In genomic region chr4:144208074-144208473, GRCh38 we compare ENCODE assay signal across 25 cellular contexts.
"Had no signal": no experiment of that assay in that cellular context is flagged by ENCODE, and none has a peak within 500 bp of the region (broad histone marks: within the 10 kb centered on the region; RNA-seq: fewer than 3 reads in every experiment).

No MANE protein-coding gene starts in this region.

- H3K36me3 Mint-ChIP-seq: immature natural killer cell; naive thymus-derived CD4-positive, alpha-beta T cell; natural killer cell treated with Interleukin-12 subunit alpha and Interleukin-12 subunit beta and Interleukin-15 and Interleukin-18, amount 100 ng/mL, for 72 hours had no signal

- H3K27me3 ChIP-seq: ovary, right atrium auricular region, right lobe of liver, suprapubic skin, tibial artery, uterus had no signal

- H3K4me1 ChIP-seq: left ventricle myocardium inferior, right atrium auricular region, right lobe of liver, suprapubic skin, tibial artery, uterus had no signal

- H3K36me3 ChIP-seq: left ventricle myocardium inferior, ovary, right atrium auricular region, right lobe of liver, suprapubic skin, thoracic aorta, tibial artery, uterus had no signal

- H3K27me3 Mint-ChIP-seq: natural killer cell treated with Interleukin-12 subunit alpha and Interleukin-12 subunit beta and Interleukin-15 and Interleukin-18, amount 100 ng/mL, for 72 hours; progenitor cell of endocrine pancreas; stimulated activated naive CD8-positive, alpha-beta T cell treated with anti-CD3 and anti-CD28 coated beads, Interleukin-15, Interleukin-2, amounts not matched to agents 100 ng/mL and 50 ng/mL, for 24 hours had no signal

- H3K27ac Mint-ChIP-seq: immature natural killer cell; naive thymus-derived CD4-positive, alpha-beta T cell; natural killer cell treated with Interleukin-12 subunit alpha and Interleukin-12 subunit beta and Interleukin-15 and Interleukin-18, amount 100 ng/mL, for 72 hours; progenitor cell of endocrine pancreas; stimulated activated naive CD8-positive, alpha-beta T cell treated with anti-CD3 and anti-CD28 coated beads, Interleukin-15, Interleukin-2, amounts not matched to agents 100 ng/mL and 50 ng/mL, for 24 hours had no signal

- FAIRE-seq: islet of Langerhans had no signal

- DNase-seq: hypothalamus; immature natural killer cell; left ventricle myocardium inferior; midbrain; mucosa of descending colon; naive thymus-derived CD4-positive, alpha-beta T cell; ovary; right lobe of liver; stimulated activated CD4-positive, alpha-beta T cell treated with anti-CD3 and anti-CD28 coated beads, Interleukin-1b, Interleukin-23, amount 100 ng/mL, for 48 hours; stimulated activated CD4-positive, alpha-beta T cell treated with anti-CD3 and anti-CD28 coated beads, Interleukin-2, amount 100 ng/mL, for 48 hours; stimulated activated CD4-positive, alpha-beta T cell treated with anti-CD3 and anti-CD28 coated beads, Interleukin-4, amount 100 ng/mL, for 4 hours; stimulated activated CD8-positive, alpha-beta memory T cell treated with anti-CD3 and anti-CD28 coated beads, Interleukin-4, amount 100 ng/mL, for 48 hours; stimulated activated naive CD4-positive, alpha-beta T cell; tibial artery; trophoblast cell; uterus had no signal

- H3K9me3 Mint-ChIP-seq: naive thymus-derived CD4-positive, alpha-beta T cell; stimulated activated naive CD8-positive, alpha-beta T cell treated with anti-CD3 and anti-CD28 coated beads, Interleukin-15, Interleukin-2, amounts not matched to agents 100 ng/mL and 50 ng/mL, for 24 hours had no signal

- H3K27ac ChIP-seq: left ventricle myocardium inferior, ovary, right atrium auricular region, right lobe of liver, suprapubic skin, thoracic aorta, tibial artery, uterus had no signal

- H3K4me3 Mint-ChIP-seq: immature natural killer cell; naive thymus-derived CD4-positive, alpha-beta T cell; natural killer cell treated with Interleukin-12 subunit alpha and Interleukin-12 subunit beta and Interleukin-15 and Interleukin-18, amount 100 ng/mL, for 72 hours; stimulated activated naive CD8-positive, alpha-beta T cell treated with anti-CD3 and anti-CD28 coated beads, Interleukin-15, Interleukin-2, amounts not matched to agents 100 ng/mL and 50 ng/mL, for 24 hours had no signal

- H3K4me3 ChIP-seq: left ventricle myocardium inferior, lung, mucosa of descending colon, ovary, right atrium auricular region, right lobe of liver, smooth muscle cell, suprapubic skin, thoracic aorta, tibial artery, uterus had no signal

- H3K4me1 Mint-ChIP-seq: immature natural killer cell; naive thymus-derived CD4-positive, alpha-beta T cell had no signal

- ATAC-seq: mucosa of descending colon; naive thymus-derived CD4-positive, alpha-beta T cell; natural killer cell treated with Interleukin-12 subunit alpha and Interleukin-12 subunit beta and Interleukin-15 and Interleukin-18, amount 100 ng/mL, for 72 hours; right lobe of liver had no signal

- H3K9me3 ChIP-seq: left ventricle myocardium inferior, mucosa of descending colon, ovary, right atrium auricular region, right lobe of liver, suprapubic skin, thoracic aorta, tibial artery, uterus had no signal
